In genomic region chr19:56554272-56554869, GRCh38 we compare ENCODE assay signal across 25 cellular contexts. TPM values are rescaled to one million over a fixed set of nuclear protein-coding genes. Genes with fewer than 3 reads are reported as not detected.
A peak's percentile ranks its signal among the peaks of the same experiment; 100 is the strongest.
DNase-seq lines count a peak whose midpoint lies in the region; ATAC-seq and TF ChIP-seq lines count a peak whose summit lies in the region.
"Had no signal": no experiment of that assay in that cellular context is flagged by ENCODE, and none has a peak within 500 bp of the region (broad histone marks: within the 10 kb centered on the region; RNA-seq: fewer than 3 reads in every experiment).

No MANE protein-coding gene starts in this region.

- H3K27ac ChIP-seq in CD8-positive, alpha-beta memory T cell (ENCODE audit: low read depth, low read length) = no peak overlapping the region
- H3K27ac ChIP-seq in skeletal muscle tissue (ENCODE audit: low read depth, low read length) = no peak overlapping the region
- H3K27ac ChIP-seq: A549, KMS-11, Peyer's patch had no signal

- peaks cover 48 to 89% (median 82%) of the 10 kb centered on the region in 5 donors for H3K9me3 Mint-ChIP-seq in CD8-positive, alpha-beta memory T cell
- peaks cover 33% of the 10 kb centered on the region for H3K9me3 Mint-ChIP-seq in endothelial cell (ENCODE audit: unreplicated experiment)

- no peak for ATAC-seq in left colon
- ATAC-seq: A549 had no signal

- no peak for DNase-seq in CD8-positive, alpha-beta memory T cell
- DNase-seq in amniotic epithelial cell (ENCODE audit: low read depth) = peak; percentile 26
- DNase-seq in endothelial cell (ENCODE audit: low spot score) = no peak
- DNase-seq in left colon = no peak
- DNase-seq in GOT3 (lab: John Stamatoyannopoulos, UW) = no peak
- no peak for DNase-seq in C1 segment of cervical spinal cord (lab: John Stamatoyannopoulos, UW)
- DNase-seq: Caco-2; CD4-positive, alpha-beta T cell; DMS 273 treated with DMSO at 0.1 percent for 48 hours; DMS79 treated with DMSO at 0.1 percent for 48 hours; HCEC 1CT; IMR-90; MV-4-11; NCI-H1105 treated with DMSO at 0.1 percent for 48 hours; NCI-H1694; NCI-H2081; NCI-H2171; NCI-H524 treated with DMSO at 0.1 percent for 48 hours; NCI-H82; Peyer's patch had no signal

- peaks cover 0 to 2% of the 10 kb centered on the region in 2 donors for H3K27me3 Mint-ChIP-seq in CD8-positive, alpha-beta memory T cell
- peaks cover 1% of the 10 kb centered on the region for H3K27me3 Mint-ChIP-seq in endothelial cell (ENCODE audit: unreplicated experiment)
- H3K27me3 Mint-ChIP-seq: B cell; CD4-positive, alpha-beta T cell had no signal

- H3K4me1 Mint-ChIP-seq in CD8-positive, alpha-beta memory T cell = no peaks in the 10 kb centered on the region
- H3K4me1 Mint-ChIP-seq in endothelial cell (ENCODE audit: unreplicated experiment) = no peaks in the 10 kb centered on the region
- H3K4me1 Mint-ChIP-seq: B cell had no signal

- no peaks in the 10 kb centered on the region for H3K4me1 ChIP-seq in CD8-positive, alpha-beta memory T cell (ENCODE audit: insufficient read depth, low read length)
- H3K4me1 ChIP-seq in skeletal muscle tissue (ENCODE audit: control insufficient read depth in 3 of 3, insufficient read depth in 3 of 3, low read length in 3 of 3) = no peaks in the 10 kb centered on the region
- H3K4me1 ChIP-seq: A549, Caco-2, Peyer's patch had no signal

- no peak overlapping the region for H3K9ac ChIP-seq in skeletal muscle tissue (ENCODE audit: low read depth in 1 of 3, low read length in 3 of 3)
- H3K9ac ChIP-seq: KMS-11 had no signal

- H3K9me3 ChIP-seq in CD8-positive, alpha-beta memory T cell (ENCODE audit: low read length) = peaks cover 55% of the 10 kb centered on the region
- peaks cover 31 to 77% (median 34%) of the 10 kb centered on the region in 3 donors for H3K9me3 ChIP-seq in skeletal muscle tissue (ENCODE audit: control insufficient read depth in 3 of 3, low read length in 3 of 3)

- H3K36me3 Mint-ChIP-seq in CD8-positive, alpha-beta memory T cell = peaks cover 17 to 76% (median 58%) of the 10 kb centered on the region in 3 donors
- H3K36me3 Mint-ChIP-seq in endothelial cell (ENCODE audit: low read depth, unreplicated experiment) = peaks cover 41% of the 10 kb centered on the region

- TF ChIP-seq CTCF in endothelial cell (IDR thresholded peaks at IDR 0.05; ENCODE audit: unreplicated experiment) = no peak

- CTCF ChIA-PET in CD8-positive, alpha-beta memory T cell (lab: Charles Lee) = no interaction called here

- intact Hi-C loops in left colon (cut with DNase I, micrococcal nuclease) = no loop called here

- H3K27me3 ChIP-seq in CD8-positive, alpha-beta memory T cell (ENCODE audit: insufficient read depth, low read length, poor library complexity, severe bottlenecking) = no peaks in the 10 kb centered on the region
- no peaks in the 10 kb centered on the region for H3K27me3 ChIP-seq in skeletal muscle tissue (ENCODE audit: control insufficient read depth in 3 of 3, insufficient read depth in 3 of 3, low read length in 3 of 3)
- H3K27me3 ChIP-seq: Peyer's patch had no signal

- H3K36me3 ChIP-seq in CD8-positive, alpha-beta memory T cell (ENCODE audit: insufficient read depth, low read length) = peaks cover 5% of the 10 kb centered on the region
- peaks cover 42 to 49% (median 45%) of the 10 kb centered on the region in 3 donors for H3K36me3 ChIP-seq in skeletal muscle tissue (ENCODE audit: control insufficient read depth in 3 of 3, insufficient read depth in 3 of 3, low read length in 3 of 3)

- peak overlapping the region; percentile 11 for H3K4me3 ChIP-seq in CD8-positive, alpha-beta memory T cell (ENCODE audit: low read length)
- H3K4me3 ChIP-seq in skeletal muscle tissue (ENCODE audit: low read length in 3 of 3) = peak overlapping the region in 2 of 3 donors; percentile 23 to 28
- H3K4me3 ChIP-seq: A549, Peyer's patch had no signal

- no peak overlapping the region for H3K4me3 Mint-ChIP-seq in CD8-positive, alpha-beta memory T cell
- peak overlapping the region; percentile 68 for H3K4me3 Mint-ChIP-seq in endothelial cell (ENCODE audit: unreplicated experiment)
- H3K4me3 Mint-ChIP-seq: B cell; CD4-positive, alpha-beta T cell had no signal

- H3K27ac Mint-ChIP-seq in CD8-positive, alpha-beta memory T cell = no peak overlapping the region
- H3K27ac Mint-ChIP-seq in endothelial cell (ENCODE audit: unreplicated experiment) = no peak overlapping the region
- H3K27ac Mint-ChIP-seq: B cell; CD4-positive, alpha-beta T cell had no signal

- POLR2A ChIA-PET in CD8-positive, alpha-beta memory T cell (lab: Charles Lee) = no interaction called here

RNA-seq across cellular contexts. Expression of gene ZNF470, which starts 12.9 kb away (rescaled TPM):
- 1 to 10 TPM; 2.5 to 3.5 TPM for total RNA-seq in CD8-positive, alpha-beta memory T cell
- 2.1 TPM for polyA plus RNA-seq in CD8-positive, alpha-beta memory T cell
- total RNA-seq in endothelial cell (ENCODE audit: unreplicated experiment) (5.7 TPM), skeletal muscle tissue (3.7 TPM), left colon (1 to 10 TPM; 1.3 to 2.5 TPM)

RNA-seq across cellular contexts. Expression of gene ZFP28, which starts 15.6 kb away (rescaled TPM):
- 1 to 10 TPM; 3.1 to 3.4 TPM for total RNA-seq in CD8-positive, alpha-beta memory T cell
- polyA plus RNA-seq in CD8-positive, alpha-beta memory T cell = 2.7 TPM
- 1.9 TPM for total RNA-seq in endothelial cell (ENCODE audit: unreplicated experiment)
- 5.7 TPM for total RNA-seq in skeletal muscle tissue
- 1 to 10 TPM in 1 of 2 donors, under 1 TPM in 1; 0.98 to 2.0 TPM for total RNA-seq in left colon
- total RNA-seq: Caco-2, OCI-LY7 had no signal

RNA-seq across cellular contexts. Expression of gene ZNF71, which starts 40.7 kb away (rescaled TPM):
- 1 to 10 TPM; 8.2 to 8.4 TPM for total RNA-seq in CD8-positive, alpha-beta memory T cell
- 11.8 TPM for polyA plus RNA-seq in CD8-positive, alpha-beta memory T cell
- total RNA-seq in endothelial cell (ENCODE audit: unreplicated experiment) (29.6 TPM), skeletal muscle tissue (8.9 TPM), left colon (1 to 10 TPM; 2.1 to 3.8 TPM)

RNA-seq across cellular contexts. Expression of gene ZNF471, which starts 46.7 kb away (rescaled TPM):
- total RNA-seq in CD8-positive, alpha-beta memory T cell = 1 to 10 TPM in 1 of 2 experiments, under 1 TPM in 1; 0.95 to 1.1 TPM
- polyA plus RNA-seq in CD8-positive, alpha-beta memory T cell = 0.09 TPM
- total RNA-seq in endothelial cell (ENCODE audit: unreplicated experiment) (2.6 TPM), skeletal muscle tissue (2.6 TPM), left colon (1 to 10 TPM; 2.6 to 4.4 TPM)
- total RNA-seq: Caco-2, OCI-LY7 had no signal
